In genomic region chr1:183567584-183567983, GRCh38 we compare ENCODE assay signal across 1 cellular context.
TF ChIP-seq lines count a peak whose summit lies in the region.

No MANE protein-coding gene starts in this region.

TF ChIP-seq in K562, 482 proteins besides CTCF, POLR2A, EP300 and RAD21 (continued from another document and continues in another):
- no peak for TF ChIP-seq SFPQ (IDR thresholded peaks at IDR 0.05; ENCODE audit: low read depth, low read length)
- no peak for TF ChIP-seq IFI16 (CRISPR knock-in tag; IDR thresholded peaks at IDR 0.05)
- TF ChIP-seq ZBTB34 (CRISPR knock-in tag; IDR thresholded peaks at IDR 0.05), result no peak
- no peak for TF ChIP-seq EHMT2 (IDR thresholded peaks at IDR 0.05)
- no peak for TF ChIP-seq TCF7 (IDR thresholded peaks at IDR 0.05; ENCODE audit: borderline replicate concordance)
- no peak for TF ChIP-seq SAP30 (IDR thresholded peaks at IDR 0.05; ENCODE audit: borderline replicate concordance, insufficient read depth, low read depth, low read length, poor library complexity, severe bottlenecking)
- no peak for TF ChIP-seq PYGO2 (tag; IDR thresholded peaks at IDR 0.05)
- TF ChIP-seq CHAMP1 (IDR thresholded peaks at IDR 0.05), result no peak
- TF ChIP-seq MAFF (IDR thresholded peaks at IDR 0.05; ENCODE audit: low read length), result no peak
- TF ChIP-seq SMAD1 (IDR thresholded peaks at IDR 0.05; ENCODE audit: low read depth, low read length, partially characterized antibody), result no peak
- TF ChIP-seq POLR3A (IDR thresholded peaks at IDR 0.05; ENCODE audit: borderline replicate concordance, extremely low read depth, insufficient read depth, insufficient read length), result no peak
- TF ChIP-seq XRCC3 (IDR thresholded peaks at IDR 0.05), result no peak
- no peak for TF ChIP-seq ARID3A (IDR thresholded peaks at IDR 0.05; ENCODE audit: borderline replicate concordance, low read depth, low read length)
- TF ChIP-seq MTA3 (IDR thresholded peaks at IDR 0.05; ENCODE audit: borderline replicate concordance), result no peak
- no peak for TF ChIP-seq CREB3 (tag; conservative IDR thresholded peaks at IDR 0.05; ENCODE audit: low read depth)
- TF ChIP-seq ZNF589 (CRISPR knock-in tag; IDR thresholded peaks at IDR 0.05; ENCODE audit: low read depth), result no peak
- no peak for TF ChIP-seq SREBF2 (CRISPR knock-in tag; IDR thresholded peaks at IDR 0.05)
- no peak for TF ChIP-seq TBL1XR1 (IDR thresholded peaks at IDR 0.05; ENCODE audit: low read length in 2 of 2)
- TF ChIP-seq TCF3 (CRISPR knock-in tag; IDR thresholded peaks at IDR 0.05), result peak; percentile 89
- TF ChIP-seq CHD7 (IDR thresholded peaks at IDR 0.05; ENCODE audit: low read depth, low read length), result no peak
- no peak for TF ChIP-seq KLF10 (CRISPR knock-in tag; IDR thresholded peaks at IDR 0.05)
- no peak for TF ChIP-seq ZNF584 (CRISPR knock-in tag; IDR thresholded peaks at IDR 0.05; ENCODE audit: low read depth)
- TF ChIP-seq HDAC2 (IDR thresholded peaks at IDR 0.05), result peak; percentile 56
- TF ChIP-seq SMARCC2 (IDR thresholded peaks at IDR 0.05; ENCODE audit: low read depth), result no peak
- TF ChIP-seq FOXK1 (CRISPR knock-in tag; IDR thresholded peaks at IDR 0.05; ENCODE audit: borderline replicate concordance), result no peak
- TF ChIP-seq SMARCA5 (IDR thresholded peaks at IDR 0.05), result no peak
- TF ChIP-seq POLR2AphosphoS5 (IDR thresholded peaks at IDR 0.05; ENCODE audit: control insufficient read depth, insufficient read depth, low read depth, low read length), result no peak
- no peak for TF ChIP-seq ZNF551 (CRISPR knock-in tag; IDR thresholded peaks at IDR 0.05)
- TF ChIP-seq ZNF253 (CRISPR knock-in tag; conservative IDR thresholded peaks at IDR 0.05), result no peak
- TF ChIP-seq ZFPM2 (CRISPR knock-in tag; IDR thresholded peaks at IDR 0.05), result no peak
- TF ChIP-seq ZNF165 (CRISPR knock-in tag; IDR thresholded peaks at IDR 0.05; ENCODE audit: borderline replicate concordance), result no peak
- no peak for TF ChIP-seq SMC3 (conservative IDR thresholded peaks at IDR 0.05; ENCODE audit: insufficient read depth, low read depth, low read length)
- TF ChIP-seq ZNF696 (CRISPR knock-in tag; conservative IDR thresholded peaks at IDR 0.05), result no peak
- peak; percentile 53 for TF ChIP-seq HMGN3 (IDR thresholded peaks at IDR 0.05; ENCODE audit: borderline replicate concordance, extremely low read depth, insufficient read length, low read depth, low read length)
- peak; percentile 52 for TF ChIP-seq RFX1 (IDR thresholded peaks at IDR 0.05)
- TF ChIP-seq NCOA1 (IDR thresholded peaks at IDR 0.05; ENCODE audit: low read depth), result no peak
- peak; percentile 47; the same call in 1 of the 2 replicates for TF ChIP-seq MTA1 (IDR thresholded peaks at IDR 0.05; ENCODE audit: borderline replicate concordance)
- no peak for TF ChIP-seq CBX8 (IDR thresholded peaks at IDR 0.05; ENCODE audit: borderline replicate concordance, extremely low read depth, low read depth, low read length, poor library complexity, severe bottlenecking)
- no peak for TF ChIP-seq MBD1 (CRISPR knock-in tag; IDR thresholded peaks at IDR 0.05)
